9 cellular contexts compared by ENCODE assay signal in the genomic region with DNA sequence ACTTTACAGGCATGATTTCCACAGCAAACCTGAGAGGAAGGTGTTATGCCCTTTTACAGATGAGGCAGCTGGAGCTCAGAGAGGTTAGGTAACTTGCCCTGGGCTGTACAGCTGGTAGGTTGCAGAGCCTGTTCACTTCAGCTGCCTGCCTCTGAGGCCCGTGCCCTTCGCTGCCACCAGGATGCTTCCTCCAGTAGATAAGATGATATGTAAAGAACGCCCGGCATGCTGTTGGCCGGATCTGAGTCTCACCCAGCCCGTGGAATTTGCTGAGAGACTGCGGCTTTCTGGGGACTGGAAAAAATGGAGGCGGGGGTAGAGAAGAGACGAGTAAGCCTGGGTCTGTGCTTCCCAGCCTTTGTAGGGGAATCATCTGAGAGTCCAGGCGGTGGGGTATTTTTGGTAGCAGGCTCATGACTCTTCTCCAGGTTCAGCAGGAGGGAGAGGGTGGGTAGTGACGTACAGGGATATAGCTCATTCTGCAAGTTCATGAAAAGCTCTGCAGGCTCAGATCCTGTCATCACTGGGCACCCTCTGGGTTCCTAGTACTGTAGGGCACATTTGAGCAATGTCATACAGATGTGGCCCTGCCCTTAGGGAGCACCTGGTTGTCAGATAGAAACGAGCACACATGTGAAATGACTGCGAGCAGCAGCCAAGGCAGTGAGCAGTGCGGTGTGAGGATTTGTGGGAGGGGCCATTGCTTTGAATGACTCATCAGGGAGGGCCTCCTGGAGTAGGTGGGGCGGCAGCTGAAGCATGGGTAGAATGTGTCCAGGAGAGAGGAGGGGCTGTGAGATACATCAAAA.
DNase-seq lines count a peak whose midpoint lies in the region; ATAC-seq and TF ChIP-seq lines count a peak whose summit lies in the region.
"Had no signal": no experiment of that assay in that cellular context is flagged by ENCODE, and none has a peak within 500 bp of the region (broad histone marks: within the 10 kb centered on the region; RNA-seq: fewer than 3 reads in every experiment).

No MANE protein-coding gene starts in this region.

- DNase-seq in GM03348 (ENCODE audit: low spot score), result peak; percentile 50
- peak; percentile 70 for DNase-seq in LoVo (ENCODE audit: low spot score)
- peak in 1 of 3 donors; percentile 18 for DNase-seq in mucosa of descending colon
- no peak for DNase-seq in ovary
- DNase-seq: stomach had no signal

- peak; percentile 78 for ATAC-seq in mucosa of descending colon
- no peak for ATAC-seq in HG03139 (IDR thresholded peaks at IDR 0.05; ENCODE audit: unreplicated experiment)
- no peak for ATAC-seq in HG02884 (IDR thresholded peaks at IDR 0.05; ENCODE audit: unreplicated experiment)
- ATAC-seq in GM21825 (IDR thresholded peaks at IDR 0.05; ENCODE audit: unreplicated experiment), result no peak

- no peak overlapping the region for H3K27ac ChIP-seq in ovary
- H3K27ac ChIP-seq: stomach had no signal

- no peaks in the 10 kb centered on the region for H3K27me3 ChIP-seq in ovary
- H3K27me3 ChIP-seq: stomach had no signal

- H3K4me1 ChIP-seq in mucosa of descending colon (ENCODE audit: low read depth) (peaks cover 6% of the 10 kb centered on the region), ovary (ENCODE audit: insufficient read depth) (peaks cover 3% of the 10 kb centered on the region)

- H3K9me3 ChIP-seq in mucosa of descending colon, result no peaks in the 10 kb centered on the region
- H3K9me3 ChIP-seq in ovary, result no peaks in the 10 kb centered on the region
- H3K9me3 ChIP-seq: stomach had no signal

- H3K36me3 ChIP-seq in mucosa of descending colon (ENCODE audit: low read depth) (no peaks in the 10 kb centered on the region), ovary (no peaks in the 10 kb centered on the region)

- peak overlapping the region in 3 of 5 experiments; percentile 63 to 87 (median 76) for H3K27ac Mint-ChIP-seq in brain

- H3K4me3 ChIP-seq in mucosa of descending colon (no peak overlapping the region), ovary (no peak overlapping the region)
- H3K4me3 ChIP-seq: stomach had no signal

- H3K36me3 Mint-ChIP-seq in brain, result no peaks in the 10 kb centered on the region

- TF ChIP-seq EP300 in ovary (IDR thresholded peaks at IDR 0.05), result no peak

- no peak for TF ChIP-seq CTCF in brain (conservative IDR thresholded peaks at IDR 0.05)
- TF ChIP-seq CTCF in mucosa of descending colon (IDR thresholded peaks at IDR 0.05), result no peak
- TF ChIP-seq CTCF in ovary (IDR thresholded peaks at IDR 0.05), result no peak

- H3K4me3 Mint-ChIP-seq in brain, result no peak overlapping the region

- peaks cover 96% of the 10 kb centered on the region for H3K4me1 Mint-ChIP-seq in brain

- no peaks in the 10 kb centered on the region for H3K9me3 Mint-ChIP-seq in brain

- intact Hi-C loops in mucosa of descending colon (cut with DNase I, micrococcal nuclease) (no loop called here), ovary (cut with DNase I) (no loop called here)

- TF ChIP-seq POLR2A in ovary (IDR thresholded peaks at IDR 0.05), result no peak

- peaks cover 2% of the 10 kb centered on the region for H3K27me3 Mint-ChIP-seq in brain

- 78 to 83% (median 80%) methylated on average over 15 of the region's 15 CpGs for WGBS in ovary, 3 donors

Comparison
In these comparisons a context has a peak if more than half of its experiments do, and no peak if none do; other contexts are left out.
1. DNase-seq: peak in GM03348 (single experiment) and LoVo (single experiment); none in ovary (0 of 5).